In genomic region chr13:98413796-98414195, GRCh38 we compare ENCODE assay signal across 15 cellular contexts.
A peak's percentile ranks its signal among the peaks of the same experiment; 100 is the strongest.
DNase-seq lines count a peak whose midpoint lies in the region; TF ChIP-seq lines count a peak whose summit lies in the region.
"Had no signal": no experiment of that assay in that cellular context is flagged by ENCODE, and none has a peak within 500 bp of the region (broad histone marks: within the 10 kb centered on the region; RNA-seq: fewer than 3 reads in every experiment).

No MANE protein-coding gene starts in this region.

- no peaks in the 10 kb centered on the region for H3K27me3 ChIP-seq in A673 (replicated peaks; ENCODE audit: insufficient read depth, low read depth, low read length, poor library complexity)
- H3K27me3 ChIP-seq in BLaER1, result no peaks in the 10 kb centered on the region
- H3K27me3 ChIP-seq in Loucy (ENCODE audit: insufficient read depth, low read length, poor library complexity, severe bottlenecking), result no peaks in the 10 kb centered on the region
- H3K27me3 ChIP-seq in BE2C, result no peaks in the 10 kb centered on the region

- H3K79me2 ChIP-seq in Loucy (ENCODE audit: insufficient read depth, low read length), result no peaks in the 10 kb centered on the region

- H3K36me3 Mint-ChIP-seq in endothelial cell (ENCODE audit: low read depth, unreplicated experiment), result peaks cover 47% of the 10 kb centered on the region
- H3K36me3 Mint-ChIP-seq: CD14-positive monocyte had no signal

- no peaks in the 10 kb centered on the region for H3K9me2 ChIP-seq in Loucy (replicated peaks; ENCODE audit: low read depth, low read length)

- intact Hi-C loops in A673 (cut with micrococcal nuclease; ENCODE audit: unreplicated experiment), result no loop called here

- H3K4me1 ChIP-seq in A673 (ENCODE audit: insufficient read depth, low read length, poor library complexity, severe bottlenecking) (no peaks in the 10 kb centered on the region), BLaER1 (peaks cover 40% of the 10 kb centered on the region), Loucy (ENCODE audit: insufficient read depth, low read length, poor library complexity, severe bottlenecking) (peaks cover 11% of the 10 kb centered on the region), BE2C (no peaks in the 10 kb centered on the region)

- H3K9me3 ChIP-seq in A673 (ENCODE audit: low read depth, low read length, poor library complexity, severe bottlenecking) (no peaks in the 10 kb centered on the region), BLaER1 (peaks cover 21% of the 10 kb centered on the region), Loucy (ENCODE audit: insufficient read depth, low read depth, low read length) (no peaks in the 10 kb centered on the region), BE2C (no peaks in the 10 kb centered on the region)

- H3K27ac ChIP-seq in A673 (ENCODE audit: low read depth, low read length, poor library complexity, severe bottlenecking), result no peak overlapping the region
- no peak overlapping the region for H3K27ac ChIP-seq in BLaER1
- no peak overlapping the region for H3K27ac ChIP-seq in coronary artery

- H3K4me3 Mint-ChIP-seq in endothelial cell (ENCODE audit: unreplicated experiment), result no peak overlapping the region
- H3K4me3 Mint-ChIP-seq: CD14-positive monocyte, IgD-negative memory B cell, T-helper 17 cell had no signal

- no peak overlapping the region for H3K27ac Mint-ChIP-seq in endothelial cell (ENCODE audit: unreplicated experiment)
- H3K27ac Mint-ChIP-seq: IgD-negative memory B cell, T-helper 17 cell had no signal

- no peaks in the 10 kb centered on the region for H3K9me3 Mint-ChIP-seq in endothelial cell (ENCODE audit: unreplicated experiment)

- DNase-seq in A673 (ENCODE audit: low spot score), result no peak
- DNase-seq in coronary artery (ENCODE audit: low spot score), result peak; percentile 21
- DNase-seq in activated T-cell treated with anti-CD3 and anti-CD28 coated beads, Interleukin-2, amount 50 U/mL, for 48 hours, result no peak
- DNase-seq in BE2C, result no peak
- DNase-seq in endothelial cell (ENCODE audit: low spot score), result no peak
- DNase-seq: Calu3, NCI-H1105, NCI-H1694 treated with DMSO at 0.1 percent for 48 hours, NCI-H774, SHP77 treated with DMSO at 0.1 percent for 48 hours, T-helper 17 cell had no signal

- peaks cover 34% of the 10 kb centered on the region for H3K4me1 Mint-ChIP-seq in endothelial cell (ENCODE audit: unreplicated experiment)

- POLR2A ChIA-PET in A673 (lab: Charles Lee; ENCODE audit: low non-redundant PET), result no interaction called here

- TF ChIP-seq CTCF in A673 (conservative IDR thresholded peaks at IDR 0.05; ENCODE audit: low read depth, low read length), result peak; percentile 36
- peak; percentile 55 for TF ChIP-seq CTCF in Loucy (conservative IDR thresholded peaks at IDR 0.05; ENCODE audit: low read length)
- no peak for TF ChIP-seq CTCF in coronary artery (IDR thresholded peaks at IDR 0.05)
- no peak for TF ChIP-seq CTCF in BE2C (IDR thresholded peaks at IDR 0.05; ENCODE audit: low read depth, low read length)
- no peak for TF ChIP-seq CTCF in endothelial cell (IDR thresholded peaks at IDR 0.05; ENCODE audit: unreplicated experiment)

- H4K20me1 ChIP-seq in BLaER1, result no peaks in the 10 kb centered on the region
- H4K20me1 ChIP-seq in Loucy (ENCODE audit: insufficient read depth, low read length, poor library complexity, severe bottlenecking), result no peaks in the 10 kb centered on the region

- BruUV-seq in A673 (replicated peaks; lab: Mats Ljungman, UMichigan), result no TSS peak

- H3K27me3 Mint-ChIP-seq in endothelial cell (ENCODE audit: unreplicated experiment), result peaks cover 6% of the 10 kb centered on the region

- H2AFZ ChIP-seq in Loucy (ENCODE audit: low read length), result 0 out of 2 replicates have a peak overlapping the region, but pooled peaks have one; percentile 29

- H3K9ac ChIP-seq in BLaER1, result no peak overlapping the region
- no peak overlapping the region for H3K9ac ChIP-seq in Loucy (ENCODE audit: low read depth, low read length, poor library complexity, severe bottlenecking)

- H3F3A ChIP-seq in Loucy (ENCODE audit: low read depth), result no peaks in the 10 kb centered on the region

- H3K4me3 ChIP-seq in A673 (ENCODE audit: low read depth, low read length, poor library complexity, severe bottlenecking) (no peak overlapping the region), BLaER1 (no peak overlapping the region), Loucy (ENCODE audit: low read length, poor library complexity, severe bottlenecking) (no peak overlapping the region), coronary artery (no peak overlapping the region), BE2C (ENCODE audit: low read depth, low read length) (no peak overlapping the region)

- peaks cover 24% of the 10 kb centered on the region for H3K36me3 ChIP-seq in A673 (ENCODE audit: insufficient read depth, low read length, poor library complexity, severe bottlenecking)
- H3K36me3 ChIP-seq in BLaER1, result peaks cover 54% of the 10 kb centered on the region
- no peaks in the 10 kb centered on the region for H3K36me3 ChIP-seq in Loucy (ENCODE audit: insufficient read depth, low read length)
- peaks cover 42% of the 10 kb centered on the region for H3K36me3 ChIP-seq in BE2C

- H3K4me2 ChIP-seq in BLaER1 (peak overlapping the region; percentile 83; the same call in 1 of the 2 replicates), Loucy (ENCODE audit: low read depth, low read length, poor library complexity, severe bottlenecking) (no peak overlapping the region)

- CTCF ChIA-PET in A673 (lab: Charles Lee), result no interaction called here

Comparison
In these comparisons a context has a peak if more than half of its experiments do, and no peak if none do; other contexts are left out.
1. CTCF ChIP-seq: peak in A673 (single experiment) and Loucy (single experiment); none in coronary artery (single experiment), BE2C (single experiment) and endothelial cell (single experiment).